1 cellular context compared by ENCODE assay signal in the genomic region with DNA sequence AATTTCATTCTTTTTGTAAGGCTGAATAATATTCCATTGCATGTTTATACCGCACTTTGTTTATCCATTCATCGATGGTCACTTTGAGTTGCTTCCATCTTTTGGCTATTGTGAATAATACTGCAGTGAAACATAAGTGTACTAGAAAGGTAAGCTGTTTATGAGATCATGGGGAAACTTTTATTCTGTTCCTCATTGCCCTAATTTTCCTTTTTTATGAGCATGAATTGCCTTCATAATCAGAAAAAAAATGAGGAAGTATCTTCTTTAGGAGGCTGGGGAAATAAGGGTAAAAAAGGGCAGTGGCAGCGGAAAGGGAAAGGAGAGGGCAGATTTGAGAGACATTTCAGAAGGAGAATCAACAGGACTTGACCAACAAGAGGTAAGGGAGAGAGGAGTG.
TF ChIP-seq lines count a peak whose summit lies in the region.

No MANE protein-coding gene starts in this region.

TF ChIP-seq in IMR-90, 13 proteins besides CTCF, POLR2A, EP300 and RAD21:
- TF ChIP-seq MXI1 (IDR thresholded peaks at IDR 0.05; ENCODE audit: borderline replicate concordance, low read depth, low read length) (no peak), RFX5 (IDR thresholded peaks at IDR 0.05; ENCODE audit: low read depth, low read length) (no peak), CEBPB (IDR thresholded peaks at IDR 0.05; ENCODE audit: low read depth, low read length) (no peak), MAZ (IDR thresholded peaks at IDR 0.05; ENCODE audit: borderline replicate concordance, low read depth, low read length) (no peak), CHD1 (IDR thresholded peaks at IDR 0.05; ENCODE audit: low read depth, low read length) (no peak), FOS (IDR thresholded peaks at IDR 0.05; ENCODE audit: low read depth, low read length) (no peak), NFE2L2 (IDR thresholded peaks at IDR 0.05; ENCODE audit: low read depth, low read length) (no peak), SMC3 (IDR thresholded peaks at IDR 0.05; ENCODE audit: low read depth, low read length) (no peak), MAFK (IDR thresholded peaks at IDR 0.05; ENCODE audit: low read depth, low read length) (no peak), RCOR1 (IDR thresholded peaks at IDR 0.05; ENCODE audit: insufficient replicate concordance, low read length) (no peak), BHLHE40 (IDR thresholded peaks at IDR 0.05; ENCODE audit: low read depth, low read length) (no peak)
- TF ChIP-seq, protein P1, sequence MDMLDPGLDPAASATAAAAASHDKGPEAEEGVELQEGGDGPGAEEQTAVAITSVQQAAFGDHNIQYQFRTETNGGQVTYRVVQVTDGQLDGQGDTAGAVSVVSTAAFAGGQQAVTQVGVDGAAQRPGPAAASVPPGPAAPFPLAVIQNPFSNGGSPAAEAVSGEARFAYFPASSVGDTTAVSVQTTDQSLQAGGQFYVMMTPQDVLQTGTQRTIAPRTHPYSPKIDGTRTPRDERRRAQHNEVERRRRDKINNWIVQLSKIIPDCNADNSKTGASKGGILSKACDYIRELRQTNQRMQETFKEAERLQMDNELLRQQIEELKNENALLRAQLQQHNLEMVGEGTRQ (IDR thresholded peaks at IDR 0.05; ENCODE audit: low read depth, low read length) = no peak
- TF ChIP-seq, protein P2, sequence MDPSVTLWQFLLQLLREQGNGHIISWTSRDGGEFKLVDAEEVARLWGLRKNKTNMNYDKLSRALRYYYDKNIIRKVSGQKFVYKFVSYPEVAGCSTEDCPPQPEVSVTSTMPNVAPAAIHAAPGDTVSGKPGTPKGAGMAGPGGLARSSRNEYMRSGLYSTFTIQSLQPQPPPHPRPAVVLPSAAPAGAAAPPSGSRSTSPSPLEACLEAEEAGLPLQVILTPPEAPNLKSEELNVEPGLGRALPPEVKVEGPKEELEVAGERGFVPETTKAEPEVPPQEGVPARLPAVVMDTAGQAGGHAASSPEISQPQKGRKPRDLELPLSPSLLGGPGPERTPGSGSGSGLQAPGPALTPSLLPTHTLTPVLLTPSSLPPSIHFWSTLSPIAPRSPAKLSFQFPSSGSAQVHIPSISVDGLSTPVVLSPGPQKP (IDR thresholded peaks at IDR 0.05; ENCODE audit: borderline replicate concordance, low read depth, low read length) = no peak
